Comparison of ENCODE assay signal across 8 cellular contexts in the genomic region with DNA sequence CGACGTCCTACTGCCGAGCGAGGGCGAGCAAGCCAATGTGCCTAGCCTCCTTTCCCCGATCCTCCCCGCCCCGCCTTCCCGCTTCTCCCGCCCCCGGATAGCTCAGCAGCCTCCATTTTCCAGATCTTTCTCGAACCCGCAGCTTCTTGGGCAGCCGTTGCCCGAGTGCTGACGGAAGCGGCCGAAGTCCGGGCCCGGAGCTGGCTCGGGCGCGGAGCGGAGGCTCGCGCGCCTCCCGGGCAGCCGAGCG. TPM values are rescaled to one million over a fixed set of nuclear protein-coding genes. Genes with fewer than 3 reads are reported as not detected.
DNase-seq lines count a peak whose midpoint lies in the region; ATAC-seq and TF ChIP-seq lines count a peak whose summit lies in the region.

No MANE protein-coding gene starts in this region.

- CTCF ChIA-PET in BJ (lab: Yijun Ruan, JAX) = interaction anchor here (0.8 to 1.1 kb wide), 2 partner anchors 18 to 25 kb away, joined by 5 to 7 read pairs; no protein-coding TSS in a partner anchor

- no peak overlapping the region for H3K23ac ChIP-seq in trophoblast cell (ENCODE audit: low read length)

- intact Hi-C loops in left cardiac atrium (cut with DNase I) = no loop called here

- 0 to 1% (median 0%) methylated on average over 30 of the region's 30 CpGs for WGBS in adipose tissue, 3 donors
- WGBS in trophoblast cell (ENCODE audit: extremely low coverage, insufficient coverage, insufficient read length) = no CpG with 5 or more reads among the region's 30 CpGs

- H3K14ac ChIP-seq in trophoblast cell (ENCODE audit: low read length) = peak overlapping the region; percentile 81

- H2AFZ ChIP-seq in trophoblast cell (ENCODE audit: insufficient read depth, low read length, poor library complexity) = peak overlapping the region; percentile 41

- H4K91ac ChIP-seq in trophoblast cell (ENCODE audit: low read depth, low read length) = peak overlapping the region; percentile 73

- H2BK12ac ChIP-seq in trophoblast cell (ENCODE audit: low read length) = peak overlapping the region; percentile 65

- peaks cover 4% of the 10 kb centered on the region for H3K79me2 ChIP-seq in trophoblast cell (ENCODE audit: control insufficient read depth, insufficient read depth, low read length, poor library complexity)

- H3K9me3 ChIP-seq in trophoblast cell (ENCODE audit: insufficient read depth, low read depth, low read length) = no peaks in the 10 kb centered on the region

- H3K4me2 ChIP-seq in trophoblast cell (ENCODE audit: low read length) = peak overlapping the region; percentile 82

- TF ChIP-seq CTCF in BJ (IDR thresholded peaks at IDR 0.05; ENCODE audit: insufficient read depth, low read depth, low read length) = no peak

- H3K9ac ChIP-seq in trophoblast cell (ENCODE audit: low read length) = peak overlapping the region; percentile 59

- peak overlapping the region; percentile 59 for H3K4me3 ChIP-seq in BJ (ENCODE audit: low read depth, low read length)
- H3K4me3 ChIP-seq in trophoblast cell (ENCODE audit: low read depth, low read length) = peak overlapping the region; percentile 76

- H2AK5ac ChIP-seq in trophoblast cell (ENCODE audit: low read length) = no peak overlapping the region

- H4K8ac ChIP-seq in trophoblast cell (ENCODE audit: low read depth, low read length) = peak overlapping the region; percentile 96

- H3K18ac ChIP-seq in trophoblast cell (ENCODE audit: low read length) = peak overlapping the region; percentile 62

- H2BK5ac ChIP-seq in trophoblast cell (ENCODE audit: low read depth, low read length, poor library complexity) = no peak overlapping the region

- H3K4me1 ChIP-seq in trophoblast cell (ENCODE audit: control insufficient read depth in 1 of 2, insufficient read depth in 2 of 2, low read length in 2 of 2) = peaks cover 4 to 8% of the 10 kb centered on the region in 2 experiments

- DNase-seq in BJ (ENCODE audit: low read depth) (peak; percentile 39), NCI-H2196 treated with DMSO at 0.1 percent for 48 hours (lab: John Stamatoyannopoulos, UW; ENCODE audit: unreplicated experiment) (peak; percentile 38), left cardiac atrium (peak; percentile 90), trophoblast cell (peak; percentile 87 to 93), kidney glomerular epithelial cell (lab: John Stamatoyannopoulos, UW) (no peak)

- POLR2A ChIA-PET in BJ (lab: Charles Lee) = no interaction called here

- peak overlapping the region; percentile 12 for H3K27ac ChIP-seq in adipose tissue (ENCODE audit: low read depth, low read length)
- no peak overlapping the region for H3K27ac ChIP-seq in trophoblast cell (ENCODE audit: low read depth, low read length)

- H3K36me3 ChIP-seq in BJ (ENCODE audit: control insufficient read depth, insufficient read depth, low read length) = no peaks in the 10 kb centered on the region
- H3K36me3 ChIP-seq in trophoblast cell (ENCODE audit: control insufficient read depth in 1 of 2, insufficient read depth in 2 of 2, low read length in 2 of 2) = no peaks in the 10 kb centered on the region

- H3K4ac ChIP-seq in trophoblast cell (ENCODE audit: low read depth, low read length) = peak overlapping the region; percentile 70

- ATAC-seq in GM18499 (IDR thresholded peaks at IDR 0.05; ENCODE audit: insufficient read depth, unreplicated experiment) (peak; percentile 35), HG02943 (IDR thresholded peaks at IDR 0.05; ENCODE audit: low read depth, unreplicated experiment) (peak; percentile 62), left cardiac atrium (peak; percentile 96 to 98)

- peak overlapping the region; percentile 97 for H4K12ac ChIP-seq in trophoblast cell (ENCODE audit: low read depth, low read length)

- peak overlapping the region; percentile 84 for H2BK120ac ChIP-seq in trophoblast cell (ENCODE audit: insufficient read depth, low read length, poor library complexity)

- H3K27me3 ChIP-seq in BJ (ENCODE audit: control insufficient read depth, insufficient read depth, low read length) (peaks cover 2% of the 10 kb centered on the region), trophoblast cell (ENCODE audit: insufficient read depth, low read length) (peaks cover 2% of the 10 kb centered on the region)

- H3K79me1 ChIP-seq in trophoblast cell (ENCODE audit: low read length) = peaks cover 7% of the 10 kb centered on the region

RNA-seq across cellular contexts. Expression of a gene that starts 0.2 kb away (rescaled TPM):
- polyA plus RNA-seq in BJ (2011; rRNA removed) = 0.72 and 1.3 TPM in 2 replicates
- polyA minus RNA-seq in BJ (2011; rRNA and poly(A)+ RNA removed) = 1.8 and 2.7 TPM in 2 replicates
- under 1 TPM; 0.45 to 0.85 (median 0.77) TPM for polyA plus RNA-seq in adipose tissue
- total RNA-seq in left cardiac atrium = 1 to 10 TPM; 9.3 to 9.5 TPM
- 6.8 and 7.4 TPM in 2 replicates for polyA plus RNA-seq in trophoblast cell (2013)

RNA-seq across cellular contexts. Expression of a gene that starts 51.8 kb away (rescaled TPM):
- polyA plus RNA-seq in BJ (2011; rRNA removed) (not detected in 2 replicates), adipose tissue (not detected)
- polyA minus RNA-seq in BJ (2011; rRNA and poly(A)+ RNA removed) = not detected in 2 replicates
- not detected for total RNA-seq in left cardiac atrium
- not detected in 2 replicates for polyA plus RNA-seq in trophoblast cell (2013)

Comparison
In these comparisons a context has a peak if more than half of its experiments do, and no peak if none do; other contexts are left out.
1. ATAC-seq: peak in every context shown above with its lines; median percentile 97 in left cardiac atrium; 62 in HG02943; 35 in GM18499.